In genomic region chr9:91101598-91102168, GRCh38 we compare ENCODE assay signal across 8 cellular contexts.
DNase-seq lines count a peak whose midpoint lies in the region; ATAC-seq and TF ChIP-seq lines count a peak whose summit lies in the region.

No MANE protein-coding gene starts in this region.

- peaks cover 31% of the 10 kb centered on the region for H3K36me3 Mint-ChIP-seq in activated T-helper 1 cell treated with anti-CD3 and anti-CD28 coated beads, Interleukin-12 subunit alpha, Interleukin-12 subunit beta, Interleukin-2, Interleukin-4 antibody, amounts not matched to agents 30 ng/mL and 10 ng/mL and 1 ng/mL, durations not matched to agents 14 hours and 24 hours and 36 hours (ENCODE audit: low read depth)
- H3K36me3 Mint-ChIP-seq in neural progenitor cell = no peaks in the 10 kb centered on the region
- no peaks in the 10 kb centered on the region for H3K36me3 Mint-ChIP-seq in progenitor cell of endocrine pancreas (ENCODE audit: insufficient read depth)

- H3K4me1 ChIP-seq in heart right ventricle (peaks cover 10 to 45% (median 36%) of the 10 kb centered on the region in 9 donors), neural progenitor cell (no peaks in the 10 kb centered on the region), vagina (peaks cover 36% of the 10 kb centered on the region)

- ATAC-seq in heart right ventricle = peak in 1 of 8 donors; percentile 7
- ATAC-seq in Right ventricle myocardium superior (ENCODE audit: poor library complexity) = no peak
- ATAC-seq in GM18502 (IDR thresholded peaks at IDR 0.05; ENCODE audit: poor library complexity, unreplicated experiment) = no peak

- H3K4me2 ChIP-seq in neural progenitor cell = no peak overlapping the region

- no peak for TF ChIP-seq POLR2A in vagina (IDR thresholded peaks at IDR 0.05)

- no peak overlapping the region for H3K4me3 ChIP-seq in heart right ventricle
- no peak overlapping the region for H3K4me3 ChIP-seq in neural progenitor cell
- no peak overlapping the region for H3K4me3 ChIP-seq in vagina

- H3K27ac ChIP-seq in heart right ventricle (peak overlapping the region; percentile 50 to 89 (median 83)), neural progenitor cell (no peak overlapping the region), vagina (peak overlapping the region; percentile 81)

- H3K9ac ChIP-seq in neural progenitor cell = no peak overlapping the region

- H3K27me3 ChIP-seq in heart right ventricle = no peaks in the 10 kb centered on the region
- no peaks in the 10 kb centered on the region for H3K27me3 ChIP-seq in neural progenitor cell
- no peaks in the 10 kb centered on the region for H3K27me3 ChIP-seq in vagina

- H3K9me3 Mint-ChIP-seq in activated T-helper 1 cell treated with anti-CD3 and anti-CD28 coated beads, Interleukin-12 subunit alpha, Interleukin-12 subunit beta, Interleukin-2, Interleukin-4 antibody, amounts not matched to agents 30 ng/mL and 10 ng/mL and 1 ng/mL, durations not matched to agents 14 hours and 24 hours and 36 hours = peaks cover 5% of the 10 kb centered on the region
- H3K9me3 Mint-ChIP-seq in neural progenitor cell (no peaks in the 10 kb centered on the region), progenitor cell of endocrine pancreas (ENCODE audit: low read depth) (no peaks in the 10 kb centered on the region)

- peak overlapping the region; percentile 85 for H3K27ac Mint-ChIP-seq in activated T-helper 1 cell treated with anti-CD3 and anti-CD28 coated beads, Interleukin-12 subunit alpha, Interleukin-12 subunit beta, Interleukin-2, Interleukin-4 antibody, amounts not matched to agents 30 ng/mL and 10 ng/mL and 1 ng/mL, durations not matched to agents 14 hours and 24 hours and 36 hours
- peak overlapping the region; percentile 78 for H3K27ac Mint-ChIP-seq in neural progenitor cell
- H3K27ac Mint-ChIP-seq in progenitor cell of endocrine pancreas = no peak overlapping the region

- H3K27me3 Mint-ChIP-seq in activated T-helper 1 cell treated with anti-CD3 and anti-CD28 coated beads, Interleukin-12 subunit alpha, Interleukin-12 subunit beta, Interleukin-2, Interleukin-4 antibody, amounts not matched to agents 30 ng/mL and 10 ng/mL and 1 ng/mL, durations not matched to agents 14 hours and 24 hours and 36 hours (ENCODE audit: insufficient read depth) = peaks cover 8% of the 10 kb centered on the region
- H3K27me3 Mint-ChIP-seq in neural progenitor cell (ENCODE audit: insufficient read depth, low read depth) (peaks cover 8% of the 10 kb centered on the region), progenitor cell of endocrine pancreas (peaks cover 5% of the 10 kb centered on the region)

- no peak for TF ChIP-seq CTCF in heart right ventricle (IDR thresholded peaks at IDR 0.05)
- TF ChIP-seq CTCF in neural progenitor cell (IDR thresholded peaks at IDR 0.05) = no peak
- no peak for TF ChIP-seq CTCF in vagina (IDR thresholded peaks at IDR 0.05)
- no peak for TF ChIP-seq CTCF in progenitor cell of endocrine pancreas (IDR thresholded peaks at IDR 0.05; ENCODE audit: unreplicated experiment)

- WGBS in heart right ventricle, 2 donors = 50 to 53% methylated on average over 8 of the region's 8 CpGs

- H3K9me3 ChIP-seq in heart right ventricle (no peaks in the 10 kb centered on the region), neural progenitor cell (ENCODE audit: low read depth) (no peaks in the 10 kb centered on the region), vagina (no peaks in the 10 kb centered on the region)

- peaks cover 73% of the 10 kb centered on the region for H3K4me1 Mint-ChIP-seq in activated T-helper 1 cell treated with anti-CD3 and anti-CD28 coated beads, Interleukin-12 subunit alpha, Interleukin-12 subunit beta, Interleukin-2, Interleukin-4 antibody, amounts not matched to agents 30 ng/mL and 10 ng/mL and 1 ng/mL, durations not matched to agents 14 hours and 24 hours and 36 hours (ENCODE audit: low read depth)
- H3K4me1 Mint-ChIP-seq in neural progenitor cell (peaks cover 3% of the 10 kb centered on the region), progenitor cell of endocrine pancreas (ENCODE audit: low read depth) (peaks cover 10% of the 10 kb centered on the region)

- peak overlapping the region; percentile 53 for H3K4me3 Mint-ChIP-seq in activated T-helper 1 cell treated with anti-CD3 and anti-CD28 coated beads, Interleukin-12 subunit alpha, Interleukin-12 subunit beta, Interleukin-2, Interleukin-4 antibody, amounts not matched to agents 30 ng/mL and 10 ng/mL and 1 ng/mL, durations not matched to agents 14 hours and 24 hours and 36 hours
- H3K4me3 Mint-ChIP-seq in neural progenitor cell (no peak overlapping the region), progenitor cell of endocrine pancreas (ENCODE audit: low read depth) (no peak overlapping the region)

- no peaks in the 10 kb centered on the region for H3K79me2 ChIP-seq in neural progenitor cell (ENCODE audit: low read depth)

- H2AFZ ChIP-seq in neural progenitor cell (replicated peaks) = no peak overlapping the region

- DNase-seq in heart right ventricle (no peak), Right ventricle myocardium superior (no peak), neural progenitor cell (ENCODE audit: low spot score) (no peak), vagina (ENCODE audit: extremely low spot score in 2 of 2) (no peak), progenitor cell of endocrine pancreas (ENCODE audit: low spot score, unreplicated experiment) (no peak), AG20443 (ENCODE audit: low spot score) (no peak)
- DNase-seq in activated T-helper 1 cell treated with anti-CD3 and anti-CD28 coated beads, Interleukin-12 subunit alpha, Interleukin-12 subunit beta, Interleukin-2, Interleukin-4 antibody, amounts not matched to agents 30 ng/mL and 10 ng/mL and 1 ng/mL, durations not matched to agents 14 hours and 24 hours and 36 hours (ENCODE audit: low spot score) = peak; percentile 85

- no peaks in the 10 kb centered on the region for H3F3A ChIP-seq in neural progenitor cell (ENCODE audit: low read depth)

- H3K36me3 ChIP-seq in heart right ventricle (no peaks in the 10 kb centered on the region), neural progenitor cell (no peaks in the 10 kb centered on the region), vagina (no peaks in the 10 kb centered on the region)

- no peaks in the 10 kb centered on the region for H4K20me1 ChIP-seq in neural progenitor cell (ENCODE audit: low read depth)

- intact Hi-C loops in heart right ventricle (cut with DNase I) = loop anchor here in 7 of 10 donors (2.0 to 10.0 kb wide), 5 partner anchors 53 to 319 kb away; no protein-coding TSS in a partner anchor
- intact Hi-C loops in Right ventricle myocardium superior (cut with DNase I) = no loop called here
- intact Hi-C loops in activated T-helper 1 cell treated with anti-CD3 and anti-CD28 coated beads, Interleukin-12 subunit alpha, Interleukin-12 subunit beta, Interleukin-2, Interleukin-4 antibody, amounts not matched to agents 30 ng/mL and 10 ng/mL and 1 ng/mL, durations not matched to agents 14 hours and 24 hours and 36 hours (cut with micrococcal nuclease) = loop anchor here (1.0 to 2.0 kb wide), 3 partner anchors 30 to 259 kb away; partner anchors contain the start of gene AUH
- intact Hi-C loops in vagina (cut with DNase I) = loop anchor here (10.0 kb wide), 1 partner anchor 93 kb away; no protein-coding TSS in a partner anchor
